ENCODE assay signal across 18 cellular contexts in genomic region chr17:37546242-37546641, GRCh38. TPM values are rescaled to one million over a fixed set of nuclear protein-coding genes. Genes with fewer than 3 reads are reported as not detected.
A peak's percentile ranks its signal among the peaks of the same experiment; 100 is the strongest.
DNase-seq lines count a peak whose midpoint lies in the region; ATAC-seq and TF ChIP-seq lines count a peak whose summit lies in the region.
"Had no signal": no experiment of that assay in that cellular context is flagged by ENCODE, and none has a peak within 500 bp of the region (broad histone marks: within the 10 kb centered on the region; RNA-seq: fewer than 3 reads in every experiment).

No MANE protein-coding gene starts in this region.

- H3K27me3 ChIP-seq in CD4-positive, alpha-beta T cell (ENCODE audit: control insufficient read depth, insufficient read depth, low read length): no peaks in the 10 kb centered on the region
- no peaks in the 10 kb centered on the region for H3K27me3 ChIP-seq in hepatocyte
- H3K27me3 ChIP-seq: BE2C had no signal

- H4K20me1 ChIP-seq in hepatocyte (ENCODE audit: insufficient read depth, poor library complexity, severe bottlenecking): peaks cover 11% of the 10 kb centered on the region

- peaks cover 8% of the 10 kb centered on the region for H3K4me1 ChIP-seq in hepatocyte (ENCODE audit: insufficient read depth)
- H3K4me1 ChIP-seq: BE2C had no signal

- TF ChIP-seq CTCF in CD4-positive, alpha-beta T cell (IDR thresholded peaks at IDR 0.05): no peak
- TF ChIP-seq CTCF in hepatocyte (IDR thresholded peaks at IDR 0.05; ENCODE audit: poor library complexity): no peak

- WGBS in hepatocyte (ENCODE audit: low lambda C conversion rate, missing lambda C conversion rate): 70% methylated on average over 3 of the region's 3 CpGs

- H3K36me3 ChIP-seq in hepatocyte (replicated peaks; ENCODE audit: insufficient read depth, low read depth): no peaks in the 10 kb centered on the region

- H3K27ac ChIP-seq in CD4-positive, alpha-beta T cell (ENCODE audit: low read depth, low read length): no peak overlapping the region
- H3K27ac ChIP-seq in hepatocyte: no peak overlapping the region

- CTCF ChIA-PET in CD4-positive, alpha-beta T cell (lab: Charles Lee): interaction anchor here (1.5 kb wide), 1 partner anchor 37 kb away, joined by 3 read pairs; no protein-coding TSS in a partner anchor

- DNase-seq in CD4-positive, alpha-beta T cell: no peak
- DNase-seq in NCI-H1694 treated with DMSO at 0.1 percent for 48 hours (lab: John Stamatoyannopoulos, UW): peak; percentile 70
- DNase-seq in cerebellar cortex (ENCODE audit: low spot score): peak; percentile 33
- DNase-seq in hepatocyte (ENCODE audit: low spot score): no peak
- no peak for DNase-seq in DMS53 (lab: John Stamatoyannopoulos, UW)
- DNase-seq: BE2C, H7, KG1, NCI-H1092, NCI-H187 treated with DMSO at 0.1 percent for 48 hours, NCI-H2171, NCI-H446 treated with DMSO at 0.1 percent for 48 hours, NCI-H82 had no signal

- peak overlapping the region; percentile 2 for H3K4me2 ChIP-seq in hepatocyte

- ATAC-seq in CD4-positive, alpha-beta T cell (ENCODE audit: poor library complexity): no peak
- ATAC-seq in HG02884 (IDR thresholded peaks at IDR 0.05; ENCODE audit: unreplicated experiment) (no peak), GM21717 (IDR thresholded peaks at IDR 0.05; ENCODE audit: unreplicated experiment) (no peak), GM19324 (IDR thresholded peaks at IDR 0.05; ENCODE audit: low FRiP score, unreplicated experiment) (no peak)
- ATAC-seq: Panc1, Right ventricle myocardium inferior had no signal

- H3K27ac Mint-ChIP-seq in CD4-positive, alpha-beta T cell: peak overlapping the region; percentile 79

- POLR2A ChIA-PET in CD4-positive, alpha-beta T cell (lab: Charles Lee): no interaction called here

- intact Hi-C loops in CD4-positive, alpha-beta T cell (cut with DNase I, micrococcal nuclease): no loop called here

- no peak overlapping the region for H3K4me3 Mint-ChIP-seq in CD4-positive, alpha-beta T cell

- H3K4me3 ChIP-seq in hepatocyte: no peak overlapping the region

- no peaks in the 10 kb centered on the region for H3K9me3 Mint-ChIP-seq in CD4-positive, alpha-beta T cell

- H3K4me1 Mint-ChIP-seq in CD4-positive, alpha-beta T cell (ENCODE audit: low read depth): peaks cover 46% of the 10 kb centered on the region

- H3K79me2 ChIP-seq in hepatocyte: peaks cover 49% of the 10 kb centered on the region

- H3K36me3 Mint-ChIP-seq in CD4-positive, alpha-beta T cell (ENCODE audit: low read depth): peaks cover 78% of the 10 kb centered on the region

- no peak overlapping the region for H2AFZ ChIP-seq in hepatocyte

- no peaks in the 10 kb centered on the region for H3K9me2 ChIP-seq in hepatocyte (replicated peaks; ENCODE audit: insufficient read depth)

- H3K27me3 Mint-ChIP-seq in CD4-positive, alpha-beta T cell: no peaks in the 10 kb centered on the region

- no peaks in the 10 kb centered on the region for H3K9me3 ChIP-seq in CD4-positive, alpha-beta T cell (ENCODE audit: control insufficient read depth, low read length)
- H3K9me3 ChIP-seq in hepatocyte (ENCODE audit: low read depth): no peaks in the 10 kb centered on the region
- H3K9me3 ChIP-seq: BE2C had no signal

RNA-seq across cellular contexts. Expression of gene DUSP14, which starts 56.6 kb away (rescaled TPM):
- total RNA-seq in CD4-positive, alpha-beta T cell: 1 to 10 TPM; 4.4 to 4.9 TPM
- total RNA-seq in hepatocyte: 28.8 and 31.1 TPM in 2 replicates
- 30.1 and 33.3 TPM in 2 replicates for polyA plus RNA-seq in hepatocyte

Comparison
In these comparisons a context has a peak if more than half of its experiments do, and no peak if none do; other contexts are left out.
1. DNase-seq: peak in NCI-H1694 treated with DMSO at 0.1 percent for 48 hours (single experiment) and cerebellar cortex (single experiment); none in CD4-positive, alpha-beta T cell (0 of 10), hepatocyte (single experiment) and DMS53 (single experiment).